Comparison of ENCODE assay signal across 31 cellular contexts in genomic region chr1:4086921-4087320, GRCh38.
"Had no signal": no experiment of that assay in that cellular context is flagged by ENCODE, and none has a peak within 500 bp of the region (broad histone marks: within the 10 kb centered on the region; RNA-seq: fewer than 3 reads in every experiment).

No MANE protein-coding gene starts in this region.

- H3K9ac ChIP-seq: KMS-11 had no signal

- H2AFZ ChIP-seq: PC-9 had no signal

- H3K4me2 ChIP-seq: KMS-11, PC-9 had no signal

- ATAC-seq: activated CD8-positive, alpha-beta memory T cell treated with anti-CD3 and anti-CD28 coated beads, Interleukin-2, amount 10 ng/mL, durations not matched to agents 7 days and 5 days; activated naive CD8-positive, alpha-beta T cell treated with anti-CD3 and anti-CD28 coated beads, Interleukin-2, amount 50 U/mL, for 24 hours had no signal

- H3K4me1 Mint-ChIP-seq: activated CD4-positive, alpha-beta memory T cell treated with anti-CD3 and anti-CD28 coated beads, Interleukin-2, amount 10 ng/mL, durations not matched to agents 7 days and 5 days; activated CD8-positive, alpha-beta memory T cell treated with anti-CD3 and anti-CD28 coated beads, Interleukin-2, amount 10 ng/mL, durations not matched to agents 7 days and 5 days; activated naive CD4-positive, alpha-beta T cell treated with anti-CD3 and anti-CD28 coated beads, Interleukin-2, amount 10 ng/mL, durations not matched to agents 7 days and 5 days; activated naive CD8-positive, alpha-beta T cell treated with anti-CD3 and anti-CD28 coated beads, Interleukin-2, amount 50 U/mL, for 24 hours had no signal

- H3K9me3 Mint-ChIP-seq: activated naive CD4-positive, alpha-beta T cell treated with anti-CD3 and anti-CD28 coated beads, Interleukin-2, amount 10 ng/mL, durations not matched to agents 7 days and 5 days; activated naive CD8-positive, alpha-beta T cell treated with anti-CD3 and anti-CD28 coated beads, Interleukin-2, amount 50 U/mL, for 24 hours had no signal

- H3K27me3 Mint-ChIP-seq: activated CD4-positive, alpha-beta memory T cell treated with anti-CD3 and anti-CD28 coated beads, Interleukin-2, amount 10 ng/mL, durations not matched to agents 7 days and 5 days; activated CD8-positive, alpha-beta memory T cell treated with anti-CD3 and anti-CD28 coated beads, Interleukin-2, amount 10 ng/mL, durations not matched to agents 7 days and 5 days; activated naive CD4-positive, alpha-beta T cell treated with anti-CD3 and anti-CD28 coated beads, Interleukin-2, amount 10 ng/mL, durations not matched to agents 7 days and 5 days; activated naive CD8-positive, alpha-beta T cell had no signal

- H3K27ac ChIP-seq: KMS-11, PC-9, VCaP had no signal

- H3K4me3 Mint-ChIP-seq: activated CD4-positive, alpha-beta memory T cell treated with anti-CD3 and anti-CD28 coated beads, Interleukin-2, amount 10 ng/mL, durations not matched to agents 7 days and 5 days; activated CD8-positive, alpha-beta memory T cell treated with anti-CD3 and anti-CD28 coated beads, Interleukin-2, amount 10 ng/mL, durations not matched to agents 7 days and 5 days; activated naive CD4-positive, alpha-beta T cell treated with anti-CD3 and anti-CD28 coated beads, Interleukin-2, amount 10 ng/mL, durations not matched to agents 7 days and 5 days; activated naive CD8-positive, alpha-beta T cell; activated naive CD8-positive, alpha-beta T cell treated with anti-CD3 and anti-CD28 coated beads, Interleukin-2, amount 50 U/mL, for 24 hours; brain had no signal

- DNase-seq: activated CD4-positive, alpha-beta memory T cell treated with anti-CD3 and anti-CD28 coated beads, Interleukin-2, amount 10 ng/mL, durations not matched to agents 7 days and 5 days; activated CD4-positive, alpha-beta T cell treated with anti-CD3 and anti-CD28 coated beads for 1 hour; activated CD4-positive, CD25-positive, alpha-beta regulatory T cell; activated CD8-positive, alpha-beta memory T cell treated with anti-CD3 and anti-CD28 coated beads for 24 hours; activated CD8-positive, alpha-beta memory T cell treated with anti-CD3 and anti-CD28 coated beads, Interleukin-2, amount 10 ng/mL, durations not matched to agents 7 days and 5 days; activated CD8-positive, alpha-beta memory T cell treated with anti-CD3 and anti-CD28 coated beads, Interleukin-2, amount 50 U/mL, for 48 hours; activated effector memory CD4-positive, alpha-beta T cell treated with Interleukin-2 at 50 U/mL for 16 hours; activated naive CD4-positive, alpha-beta T cell treated with anti-CD3 and anti-CD28 coated beads, Interleukin-2, amount 10 ng/mL, durations not matched to agents 7 days and 5 days; activated naive CD8-positive, alpha-beta T cell treated with anti-CD3 and anti-CD28 coated beads, Interleukin-2, amount 50 U/mL, for 24 hours; activated T-cell treated with anti-CD3 and anti-CD28 coated beads, Interleukin-2, amount 50 U/mL, for 48 hours; anterior cingulate cortex; central memory CD4-positive, alpha-beta T cell; NCI-H1092 treated with DMSO at 0.1 percent for 48 hours; NCI-H1417; NCI-H146; NCI-H187; NCI-H2029 treated with DMSO at 0.1 percent for 48 hours; NCI-H2107; NCI-H2171; NCI-H510A treated with DMSO at 0.1 percent for 48 hours; NK-92 treated with Interleukin-12 subunit alpha and Interleukin-12 subunit beta, amount 100 ng/mL, for 24 hours; PC-9; Right ventricle myocardium superior; SW 1271; T-helper 1 cell; T-helper 2 cell; T-helper 9 cell had no signal

- H3K27ac Mint-ChIP-seq: activated CD4-positive, alpha-beta memory T cell treated with anti-CD3 and anti-CD28 coated beads, Interleukin-2, amount 10 ng/mL, durations not matched to agents 7 days and 5 days; activated CD8-positive, alpha-beta memory T cell treated with anti-CD3 and anti-CD28 coated beads, Interleukin-2, amount 10 ng/mL, durations not matched to agents 7 days and 5 days; activated naive CD8-positive, alpha-beta T cell; activated naive CD8-positive, alpha-beta T cell treated with anti-CD3 and anti-CD28 coated beads, Interleukin-2, amount 50 U/mL, for 24 hours had no signal

- H3K4me3 ChIP-seq: PC-9 had no signal
